In genomic region chr11:66910016-66910415, GRCh38 we compare ENCODE assay signal across 1 cellular context.
TF ChIP-seq lines count a peak whose summit lies in the region.

No MANE protein-coding gene starts in this region.

TF ChIP-seq in H1, 55 proteins besides CTCF, POLR2A, EP300 and RAD21 (continued from another document):
- no peak for TF ChIP-seq ATF3 (IDR thresholded peaks at IDR 0.05; ENCODE audit: insufficient read depth, low read depth, low read length)
- TF ChIP-seq BRCA1 (IDR thresholded peaks at IDR 0.05; ENCODE audit: low read depth, low read length): no peak
- no peak for TF ChIP-seq MAFK (IDR thresholded peaks at IDR 0.05; ENCODE audit: low read depth, low read length)
- no peak for TF ChIP-seq SIX5 (IDR thresholded peaks at IDR 0.05; ENCODE audit: low read depth, low read length)
- TF ChIP-seq SUZ12 (IDR thresholded peaks at IDR 0.05; ENCODE audit: low read length): no peak
- no peak for TF ChIP-seq ATF2 (IDR thresholded peaks at IDR 0.05; ENCODE audit: low read length)
- TF ChIP-seq MAX (IDR thresholded peaks at IDR 0.05): no peak
- no peak for TF ChIP-seq SP2 (IDR thresholded peaks at IDR 0.05; ENCODE audit: low read length)
- TF ChIP-seq CHD7 (IDR thresholded peaks at IDR 0.05; ENCODE audit: insufficient replicate concordance, low read length): no peak
- no peak for TF ChIP-seq TEAD4 (IDR thresholded peaks at IDR 0.05; ENCODE audit: low read depth, low read length)
- TF ChIP-seq PHF8 (conservative IDR thresholded peaks at IDR 0.05; ENCODE audit: low read depth, low read length): no peak
- no peak for TF ChIP-seq NANOG (IDR thresholded peaks at IDR 0.05; ENCODE audit: insufficient read depth, low read depth, low read length, poor library complexity, severe bottlenecking)
- no peak for TF ChIP-seq ASH2L (IDR thresholded peaks at IDR 0.05; ENCODE audit: low read length)
